Comparison of ENCODE assay signal across 9 cellular contexts in genomic region chr22:45548991-45549736, GRCh38. TPM values are rescaled to one million over a fixed set of nuclear protein-coding genes. Genes with fewer than 3 reads are reported as not detected.
DNase-seq lines count a peak whose midpoint lies in the region; ATAC-seq, FAIRE-seq and TF ChIP-seq lines count a peak whose summit lies in the region.
"Had no signal": no experiment of that assay in that cellular context is flagged by ENCODE, and none has a peak within 500 bp of the region (broad histone marks: within the 10 kb centered on the region; RNA-seq: fewer than 3 reads in every experiment).

No MANE protein-coding gene starts in this region.

- no peak overlapping the region for H3K9ac ChIP-seq in K562 (ENCODE audit: insufficient read depth in 1 of 2, low read depth in 2 of 2, low read length in 2 of 2)
- H3K9ac ChIP-seq: BLaER1 had no signal

- H3K9me3 ChIP-seq in K562 (replicated peaks; ENCODE audit: control insufficient read depth, insufficient read depth, low read depth, low read length) (no peaks in the 10 kb centered on the region; the same call in 1 of the 2 replicates), left lung (no peaks in the 10 kb centered on the region)
- H3K9me3 ChIP-seq: BLaER1 had no signal

- intact Hi-C loops in K562 (cut with micrococcal nuclease): no loop called here
- intact Hi-C loops in left lung (cut with DNase I): no loop called here

- no peaks in the 10 kb centered on the region for H3K9me1 ChIP-seq in K562 (ENCODE audit: control insufficient read depth, insufficient read depth, low read length)

- TF ChIP-seq POLR2A in K562 (conservative IDR thresholded peaks at IDR 0.05): no peak

- peak; percentile 80 for ATAC-seq in K562
- ATAC-seq in left lung: peak; percentile 35
- ATAC-seq in GM19035 (IDR thresholded peaks at IDR 0.05; ENCODE audit: unreplicated experiment): no peak
- no peak for ATAC-seq in GM18868 (IDR thresholded peaks at IDR 0.05; ENCODE audit: unreplicated experiment)

- peaks cover 0 to 11% of the 10 kb centered on the region in 2 experiments; a peak in 2 of 5 replicates for H3K4me1 ChIP-seq in K562 (replicated peaks in 1 of 2; ENCODE audit: control insufficient read depth in 2 of 2, insufficient read depth in 2 of 2, low read length in 2 of 2)
- peaks cover 10 to 15% of the 10 kb centered on the region in 2 donors for H3K4me1 ChIP-seq in left lung

- whole genome bisulfite sequencing in K562 (ENCODE audit: insufficient coverage, low coverage, missing lambda C conversion rate): 1% methylated on average over 15 of the region's 17 CpGs

- peak; percentile 16 for DNase-seq in NCI-H82 (lab: John Stamatoyannopoulos, UW)
- no peak for DNase-seq in NCI-H82 treated with DMSO at 0.1 percent for 48 hours (lab: John Stamatoyannopoulos, UW; ENCODE audit: unreplicated experiment)
- DNase-seq in K562 (ENCODE audit: extremely low read depth in 1 of 4, low spot score in 3 of 4): peak; percentile 37 to 49 (median 40)
- peak in 1 of 2 donors; percentile 65 for DNase-seq in left lung
- peak; percentile 82 for DNase-seq in urothelium cell line (ENCODE audit: low spot score)
- DNase-seq in NCI-H2171 treated with DMSO at 0.1 percent for 48 hours (lab: John Stamatoyannopoulos, UW): no peak

- H3K4me3 ChIP-seq in K562 (no peak overlapping the region), left lung (no peak overlapping the region)
- H3K4me3 ChIP-seq: BLaER1 had no signal

- CTCF ChIA-PET in K562 (lab: Yijun Ruan, JAX; ENCODE audit: low intra/inter-chr PET ratio): interaction anchor here (0.5 to 0.6 kb wide), 2 partner anchors 280 to 463 kb away, joined by 3 read pairs; no protein-coding TSS in a partner anchor

- in situ Hi-C loops in K562 (cut with MboI): no loop called here

- no peaks in the 10 kb centered on the region for H4K20me1 ChIP-seq in K562 (replicated peaks; ENCODE audit: control insufficient read depth, insufficient read depth, low read length)

- POLR2A ChIA-PET in K562 (lab: Yijun Ruan, JAX): interaction anchor here (0.6 kb wide), 2 partner anchors 24 to 845 kb away, joined by 3 read pairs; no protein-coding TSS in a partner anchor

- H2AFZ ChIP-seq in K562 (ENCODE audit: low read depth, low read length): no peak overlapping the region

- no peak for TF ChIP-seq RAD21 in K562 (CRISPR knock-in tag; conservative IDR thresholded peaks at IDR 0.05 in 1 of 2, IDR thresholded peaks at IDR 0.05 in 1 of 2)

- H3K27ac ChIP-seq in K562 (ENCODE audit: extremely low read depth, low read depth, low read length): no peak overlapping the region
- peak overlapping the region in 1 of 2 donors; percentile 57 for H3K27ac ChIP-seq in left lung
- H3K27ac ChIP-seq: BLaER1 had no signal

- no peak for FAIRE-seq in K562 (lab: Jason Lieb, UNC)
- peak; percentile 82 for FAIRE-seq in urothelium cell line (lab: Jason Lieb, UNC)

- peak; percentile 13 to 48 (median 42); a peak in 4 of 6 replicates for TF ChIP-seq CTCF in K562 (IDR thresholded peaks at IDR 0.05 in 2 of 3, conservative IDR thresholded peaks at IDR 0.05 in 1 of 3; ENCODE audit: insufficient read depth in 2 of 3, low read depth in 1 of 3, low read length in 3 of 3)
- no peak for TF ChIP-seq CTCF in left lung (IDR thresholded peaks at IDR 0.05)

- H3K36me3 ChIP-seq in K562 (ENCODE audit: control insufficient read depth, insufficient read depth, low read length): no peaks in the 10 kb centered on the region
- H3K36me3 ChIP-seq in left lung: no peaks in the 10 kb centered on the region

- peak; percentile 25; the same call in 1 of the 2 replicates for TF ChIP-seq EP300 in K562 (IDR thresholded peaks at IDR 0.05; ENCODE audit: low read length)

- H3K79me2 ChIP-seq in K562 (ENCODE audit: control insufficient read depth, insufficient read depth, low read length): no peaks in the 10 kb centered on the region

- H3K4me2 ChIP-seq in K562 (ENCODE audit: insufficient read depth, low read length): no peak overlapping the region
- H3K4me2 ChIP-seq: BLaER1 had no signal

- H3K27me3 ChIP-seq in K562 (ENCODE audit: control insufficient read depth in 2 of 2, insufficient read depth in 2 of 2, low read length in 2 of 2): peaks cover 2 to 24% of the 10 kb centered on the region in 2 experiments; a peak in 2 of 5 replicates
- peaks cover 0 to 40% of the 10 kb centered on the region in 2 donors for H3K27me3 ChIP-seq in left lung
- H3K27me3 ChIP-seq: BLaER1 had no signal

- BruUV-seq in K562 (replicated peaks; lab: Mats Ljungman, UMichigan): no TSS peak

TF ChIP-seq in K562, 482 proteins besides CTCF, POLR2A, EP300 and RAD21 (continues in another document):
- TF ChIP-seq JUND (IDR thresholded peaks at IDR 0.05; ENCODE audit: borderline replicate concordance, low read depth, low read length) (peak; percentile 59), JUND (tag; IDR thresholded peaks at IDR 0.05; ENCODE audit: borderline replicate concordance, low read depth, low read length) (peak; percentile 54; the same call in 1 of the 3 replicates), PTRF (tag; IDR thresholded peaks at IDR 0.05) (no peak), JUN (IDR thresholded peaks at IDR 0.05; ENCODE audit: borderline replicate concordance, low read depth, low read length) (peak; percentile 28; the same call in 1 of the 2 replicates), JUN (CRISPR knock-in tag; IDR thresholded peaks at IDR 0.05; ENCODE audit: borderline replicate concordance) (no peak), C11orf30 (IDR thresholded peaks at IDR 0.05; ENCODE audit: low read depth) (peak; percentile 77), DACH1 (IDR thresholded peaks at IDR 0.05; ENCODE audit: partially characterized antibody) (no peak), CGGBP1 (CRISPR knock-in tag; IDR thresholded peaks at IDR 0.05) (no peak), RUNX1 (IDR thresholded peaks at IDR 0.05; ENCODE audit: low read depth) (no peak), FOXK2 (conservative IDR thresholded peaks at IDR 0.05 in 1 of 2, IDR thresholded peaks at IDR 0.05 in 1 of 2; ENCODE audit: low read depth in 2 of 2) (peak; percentile 58 to 60; a peak in 3 of 4 replicates), CREM (IDR thresholded peaks at IDR 0.05; ENCODE audit: low read depth) (0 out of 2 replicates have a peak, but pooled peaks have one; percentile 6), ZNF561 (CRISPR knock-in tag; conservative IDR thresholded peaks at IDR 0.05) (no peak), MAFG (tag; conservative IDR thresholded peaks at IDR 0.05) (peak; percentile 75), FOSL1 (tag; conservative IDR thresholded peaks at IDR 0.05) (peak; percentile 81), ATF3 (IDR thresholded peaks at IDR 0.05) (peak; percentile 32; the same call in 1 of the 2 replicates), ATF3 (CRISPR knock-in tag; conservative IDR thresholded peaks at IDR 0.05) (no peak), BACH1 (tag; IDR thresholded peaks at IDR 0.05) (peak; percentile 61; the same call in 1 of the 2 replicates), MNT (conservative IDR thresholded peaks at IDR 0.05) (peak; percentile 21 to 62; a peak in 2 of 4 replicates), ARHGAP35 (IDR thresholded peaks at IDR 0.05; ENCODE audit: partially characterized antibody) (no peak), KDM1A (IDR thresholded peaks at IDR 0.05) (peak in 1 of 2 experiments; percentile 54; a peak in 3 of 4 replicates), TGIF2 (CRISPR knock-in tag; IDR thresholded peaks at IDR 0.05) (no peak)

RNA-seq across cellular contexts. Expression of gene FBLN1, which starts 46.5 kb away (rescaled TPM):
- not detected in 2 replicates for total RNA-seq in K562 (2011; cell fraction: chromatin; rRNA removed; ENCODE audit: low replicate concordance)
- total RNA-seq in K562 (2011; cell fraction: nucleolus; rRNA removed): not detected in 2 replicates
- total RNA-seq in K562 (2011; cell fraction: nucleoplasm; rRNA removed): not detected in 2 replicates
- not detected in 2 replicates for total RNA-seq in K562 (2014; rRNA removed)
- not detected in 2 replicates for total RNA-seq in K562 (2014; rRNA removed; fragmentation: Illumina TruSeq; extraction: Trizol)
- total RNA-seq in K562 (2015; rRNA removed; fragmentation: Illumina TruSeq; extraction: Trizol): not detected in 2 replicates
- total RNA-seq in K562 (2021): 0.56 and 0.66 TPM in 2 replicates
- polyA plus RNA-seq in K562 (2011; rRNA removed): not detected in 2 replicates
- polyA plus RNA-seq in K562 (2011; cell fraction: cytosol; rRNA removed): 0.10 TPM in 1 of 2 replicates, not detected in the other
- polyA plus RNA-seq in K562 (2011; cell fraction: nucleus; rRNA removed): 0.33 TPM in 1 of 2 replicates, not detected in the other
- not detected in 2 replicates for polyA plus RNA-seq in K562 (2012)
- not detected in 2 replicates for polyA plus RNA-seq in K562 (2014; fragmentation: Illumina TruSeq; extraction: Trizol)
- polyA plus RNA-seq in K562 (2014; fragmentation: Nextera tagmentation; extraction: Ambion mirVana): not detected
- not detected in 2 replicates for polyA plus RNA-seq in K562 (2014; rRNA removed)
- not detected in 2 replicates for polyA minus RNA-seq in K562 (2011; rRNA and poly(A)+ RNA removed)
- 2.7 TPM in 1 of 2 replicates, not detected in the other for polyA minus RNA-seq in K562 (2011; cell fraction: cytosol; rRNA and poly(A)+ RNA removed)
- 0.13 TPM in 1 of 2 replicates, not detected in the other for polyA minus RNA-seq in K562 (2011; cell fraction: nucleus; rRNA and poly(A)+ RNA removed)
- 100 to 1,000 TPM; 351 to 447 TPM for total RNA-seq in left lung

Comparison
In these comparisons a context has a peak if more than half of its experiments do, and no peak if none do; other contexts are left out.
1. DNase-seq: peak in NCI-H82 (single experiment), K562 (4 of 4) and urothelium cell line (single experiment); none in NCI-H82 treated with DMSO at 0.1 percent for 48 hours (single experiment) and NCI-H2171 treated with DMSO at 0.1 percent for 48 hours (single experiment).
2. ATAC-seq: peak in K562 (single experiment) and left lung (single experiment); none in GM19035 (single experiment) and GM18868 (single experiment).
3. CTCF ChIP-seq: peak in K562 (3 of 3); none in left lung (0 of 2).
4. RNA of gene FBLN1, which starts 46.5 kb away (total RNA-seq): 351 to 447 TPM in left lung; 0.56 to 0.66 TPM in K562; every median in the first group is over 100 times any median in the second.